Comparison of ENCODE assay signal across 19 cellular contexts in the genomic region with DNA sequence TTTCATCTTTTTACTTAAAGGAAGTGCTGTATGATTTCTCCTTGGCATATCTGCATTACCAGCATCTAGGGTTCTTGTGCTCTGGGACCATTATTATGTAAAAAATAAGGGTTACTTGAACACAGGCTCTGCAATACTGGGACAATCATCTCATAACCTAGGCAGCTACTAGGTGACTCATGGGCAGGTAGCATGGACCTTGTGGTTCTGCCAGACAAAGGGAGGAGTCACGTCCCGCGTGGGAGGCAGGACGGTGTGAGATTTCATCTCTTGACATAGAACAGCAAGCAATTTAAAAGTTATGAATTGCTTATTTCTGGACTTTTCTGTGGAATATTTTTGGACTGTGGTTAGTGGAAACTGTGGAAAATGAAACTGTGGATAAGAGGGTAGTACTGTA. TPM values are rescaled to one million over a fixed set of nuclear protein-coding genes. Genes with fewer than 3 reads are reported as not detected.
DNase-seq lines count a peak whose midpoint lies in the region; ATAC-seq, FAIRE-seq and TF ChIP-seq lines count a peak whose summit lies in the region.
"Had no signal": no experiment of that assay in that cellular context is flagged by ENCODE, and none has a peak within 500 bp of the region (broad histone marks: within the 10 kb centered on the region; RNA-seq: fewer than 3 reads in every experiment).

No MANE protein-coding gene starts in this region.

- peak; percentile 57 for DNase-seq in activated CD4-positive, alpha-beta memory T cell treated with anti-CD3 and anti-CD28 coated beads for 36 hours
- no peak for DNase-seq in activated CD4-positive, alpha-beta memory T cell treated with anti-CD3 and anti-CD28 coated beads, Interleukin-2, amount 10 ng/mL, durations not matched to agents 7 days and 5 days
- DNase-seq in epithelial cell of esophagus (ENCODE audit: low read depth) (peak; percentile 84), omental fat pad (ENCODE audit: low spot score) (no peak), NCI-H446 (lab: John Stamatoyannopoulos, UW) (no peak), D721Med (ENCODE audit: insufficient read length, low spot score) (no peak), DMS114 treated with DMSO at 0.1 percent for 48 hours (lab: John Stamatoyannopoulos, UW; ENCODE audit: unreplicated experiment) (no peak)
- DNase-seq: activated naive CD8-positive, alpha-beta T cell treated with anti-CD3 and anti-CD28 coated beads for 36 hours; DND-41; esophagus squamous epithelium; heart right ventricle; midbrain; NCI-H748 treated with DMSO at 0.1 percent for 48 hours; RPMI8226; stimulated activated naive CD4-positive, alpha-beta T cell treated with Interleukin-2 at 50 U/mL for 16 hours; T-cell had no signal

- CTCF ChIA-PET in activated CD4-positive, alpha-beta memory T cell treated with anti-CD3 and anti-CD28 coated beads for 36 hours (lab: Charles Lee) = no interaction called here
- CTCF ChIA-PET in activated CD4-positive, alpha-beta memory T cell treated with anti-CD3 and anti-CD28 coated beads, Interleukin-2, amount 10 ng/mL, durations not matched to agents 7 days and 5 days (lab: Charles Lee) = no interaction called here

- peak; percentile 84 for ATAC-seq in omental fat pad (ENCODE audit: low FRiP score)
- ATAC-seq: heart right ventricle, T-cell had no signal

- peaks cover 6% of the 10 kb centered on the region for H3K4me1 Mint-ChIP-seq in activated CD4-positive, alpha-beta memory T cell treated with anti-CD3 and anti-CD28 coated beads for 36 hours (ENCODE audit: low read depth)
- H3K4me1 Mint-ChIP-seq in activated CD4-positive, alpha-beta memory T cell treated with anti-CD3 and anti-CD28 coated beads, Interleukin-2, amount 10 ng/mL, durations not matched to agents 7 days and 5 days = peaks cover 11% of the 10 kb centered on the region
- H3K4me1 Mint-ChIP-seq: activated naive CD8-positive, alpha-beta T cell treated with anti-CD3 and anti-CD28 coated beads for 36 hours; T-cell had no signal

- TF ChIP-seq EP300 in Ishikawa (IDR thresholded peaks at IDR 0.05; ENCODE audit: borderline replicate concordance) = no peak

- no peak for TF ChIP-seq RAD21 in Ishikawa (IDR thresholded peaks at IDR 0.05; ENCODE audit: low read depth)

- TF ChIP-seq CTCF in epithelial cell of esophagus (IDR thresholded peaks at IDR 0.05; ENCODE audit: insufficient read depth, low read depth, low read length, missing control alignments) = no peak
- TF ChIP-seq CTCF in omental fat pad (IDR thresholded peaks at IDR 0.05) = no peak
- TF ChIP-seq CTCF in D721Med (IDR thresholded peaks at IDR 0.05; ENCODE audit: insufficient read depth, missing control alignments) = no peak

- no peaks in the 10 kb centered on the region for H3K9me3 Mint-ChIP-seq in activated CD4-positive, alpha-beta memory T cell treated with anti-CD3 and anti-CD28 coated beads for 36 hours
- H3K9me3 Mint-ChIP-seq in activated CD4-positive, alpha-beta memory T cell treated with anti-CD3 and anti-CD28 coated beads, Interleukin-2, amount 10 ng/mL, durations not matched to agents 7 days and 5 days = no peaks in the 10 kb centered on the region
- H3K9me3 Mint-ChIP-seq: activated naive CD8-positive, alpha-beta T cell treated with anti-CD3 and anti-CD28 coated beads for 36 hours; CD4-positive, CD25-positive, alpha-beta regulatory T cell; T-cell had no signal

- no peak overlapping the region for H3K4me3 Mint-ChIP-seq in activated CD4-positive, alpha-beta memory T cell treated with anti-CD3 and anti-CD28 coated beads for 36 hours
- no peak overlapping the region for H3K4me3 Mint-ChIP-seq in activated CD4-positive, alpha-beta memory T cell treated with anti-CD3 and anti-CD28 coated beads, Interleukin-2, amount 10 ng/mL, durations not matched to agents 7 days and 5 days
- H3K4me3 Mint-ChIP-seq: activated naive CD8-positive, alpha-beta T cell treated with anti-CD3 and anti-CD28 coated beads for 36 hours; CD4-positive, CD25-positive, alpha-beta regulatory T cell; T-cell had no signal

- no peak for FAIRE-seq in D721Med (lab: Jason Lieb, UNC)
- FAIRE-seq: islet of Langerhans had no signal

- no peak overlapping the region for H3K4me3 ChIP-seq in epithelial cell of esophagus (ENCODE audit: low read length)
- H3K4me3 ChIP-seq: esophagus squamous epithelium, heart right ventricle had no signal

- peaks cover 4% of the 10 kb centered on the region for H3K27me3 Mint-ChIP-seq in activated CD4-positive, alpha-beta memory T cell treated with anti-CD3 and anti-CD28 coated beads for 36 hours
- peaks cover 11% of the 10 kb centered on the region for H3K27me3 Mint-ChIP-seq in activated CD4-positive, alpha-beta memory T cell treated with anti-CD3 and anti-CD28 coated beads, Interleukin-2, amount 10 ng/mL, durations not matched to agents 7 days and 5 days
- H3K27me3 Mint-ChIP-seq: activated naive CD8-positive, alpha-beta T cell treated with anti-CD3 and anti-CD28 coated beads for 36 hours; CD4-positive, CD25-positive, alpha-beta regulatory T cell had no signal

- POLR2A ChIA-PET in activated CD4-positive, alpha-beta memory T cell treated with anti-CD3 and anti-CD28 coated beads for 36 hours (lab: Charles Lee) = no interaction called here
- POLR2A ChIA-PET in activated CD4-positive, alpha-beta memory T cell treated with anti-CD3 and anti-CD28 coated beads, Interleukin-2, amount 10 ng/mL, durations not matched to agents 7 days and 5 days (lab: Charles Lee) = no interaction called here

- no peak overlapping the region for H3K27ac Mint-ChIP-seq in activated CD4-positive, alpha-beta memory T cell treated with anti-CD3 and anti-CD28 coated beads for 36 hours
- H3K27ac Mint-ChIP-seq in activated CD4-positive, alpha-beta memory T cell treated with anti-CD3 and anti-CD28 coated beads, Interleukin-2, amount 10 ng/mL, durations not matched to agents 7 days and 5 days = no peak overlapping the region
- H3K27ac Mint-ChIP-seq: activated naive CD8-positive, alpha-beta T cell treated with anti-CD3 and anti-CD28 coated beads for 36 hours; CD4-positive, CD25-positive, alpha-beta regulatory T cell; T-cell had no signal

- H3K36me3 Mint-ChIP-seq in activated CD4-positive, alpha-beta memory T cell treated with anti-CD3 and anti-CD28 coated beads for 36 hours = no peaks in the 10 kb centered on the region
- H3K36me3 Mint-ChIP-seq in activated CD4-positive, alpha-beta memory T cell treated with anti-CD3 and anti-CD28 coated beads, Interleukin-2, amount 10 ng/mL, durations not matched to agents 7 days and 5 days (ENCODE audit: low read depth) = no peaks in the 10 kb centered on the region
- H3K36me3 Mint-ChIP-seq: activated naive CD8-positive, alpha-beta T cell treated with anti-CD3 and anti-CD28 coated beads for 36 hours; CD4-positive, CD25-positive, alpha-beta regulatory T cell; T-cell had no signal

- intact Hi-C loops in activated CD4-positive, alpha-beta memory T cell treated with anti-CD3 and anti-CD28 coated beads for 36 hours (cut with micrococcal nuclease) = no loop called here

TF ChIP-seq in Ishikawa, 13 proteins besides CTCF, POLR2A, EP300 and RAD21:
- TF ChIP-seq, protein P1, sequence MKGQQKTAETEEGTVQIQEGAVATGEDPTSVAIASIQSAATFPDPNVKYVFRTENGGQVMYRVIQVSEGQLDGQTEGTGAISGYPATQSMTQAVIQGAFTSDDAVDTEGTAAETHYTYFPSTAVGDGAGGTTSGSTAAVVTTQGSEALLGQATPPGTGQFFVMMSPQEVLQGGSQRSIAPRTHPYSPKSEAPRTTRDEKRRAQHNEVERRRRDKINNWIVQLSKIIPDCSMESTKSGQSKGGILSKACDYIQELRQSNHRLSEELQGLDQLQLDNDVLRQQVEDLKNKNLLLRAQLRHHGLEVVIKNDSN (IDR thresholded peaks at IDR 0.05) = no peak
- TF ChIP-seq EGR1 (IDR thresholded peaks at IDR 0.05) = peak; percentile 38; the same call in 1 of the 2 replicates

RNA-seq across cellular contexts. Expression of gene ASAP2, which starts 34.1 kb away (rescaled TPM):
- total RNA-seq in activated CD4-positive, alpha-beta memory T cell treated with anti-CD3 and anti-CD28 coated beads for 36 hours = under 1 TPM; 0.26 to 0.97 TPM
- under 1 TPM; 0.25 to 0.71 TPM for total RNA-seq in activated CD4-positive, alpha-beta memory T cell treated with anti-CD3 and anti-CD28 coated beads, Interleukin-2, amount 10 ng/mL, durations not matched to agents 7 days and 5 days
- 10 to 100 TPM; 16.8 to 57.4 (median 22.8) TPM for total RNA-seq in omental fat pad

Comparison
In these comparisons a context has a peak if more than half of its experiments do, and no peak if none do; other contexts are left out.
1. DNase-seq: peak in activated CD4-positive, alpha-beta memory T cell treated with anti-CD3 and anti-CD28 coated beads for 36 hours (single experiment) and epithelial cell of esophagus (single experiment); none in activated CD4-positive, alpha-beta memory T cell treated with anti-CD3 and anti-CD28 coated beads, Interleukin-2, amount 10 ng/mL, durations not matched to agents 7 days and 5 days (single experiment), omental fat pad (single experiment), NCI-H446 (0 of 2), D721Med (single experiment) and DMS114 treated with DMSO at 0.1 percent for 48 hours (single experiment).
2. RNA of gene ASAP2, which starts 34.1 kb away (total RNA-seq): 16.8 to 57.4 TPM in omental fat pad; 0.26 to 0.97 TPM in activated CD4-positive, alpha-beta memory T cell treated with anti-CD3 and anti-CD28 coated beads for 36 hours and 0.25 to 0.71 TPM in activated CD4-positive, alpha-beta memory T cell treated with anti-CD3 and anti-CD28 coated beads, Interleukin-2, amount 10 ng/mL, durations not matched to agents 7 days and 5 days; every median in the first group is over 4 times any median in the second.